33 cellular contexts compared by ENCODE assay signal in the genomic region with DNA sequence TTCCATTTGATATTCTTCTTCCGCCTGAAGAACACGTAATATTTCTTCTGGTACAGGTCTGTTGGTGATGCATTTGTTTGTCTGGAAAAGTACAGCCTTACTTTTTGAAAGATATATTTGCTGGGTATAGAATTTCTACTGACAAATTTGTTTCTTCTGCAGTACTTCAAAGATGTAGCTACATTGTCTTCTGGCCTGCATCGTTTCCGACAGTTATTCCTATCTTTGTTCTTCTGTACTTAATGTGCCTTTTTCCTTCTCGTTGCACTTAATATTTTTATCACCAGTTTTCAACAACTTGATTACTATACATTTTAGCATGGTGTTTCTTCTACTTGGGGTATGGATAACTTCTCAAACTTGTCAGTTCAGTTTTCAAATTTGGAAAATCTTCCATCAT. TPM values are rescaled to one million over a fixed set of nuclear protein-coding genes. Genes with fewer than 3 reads are reported as not detected.
"Had no signal": no experiment of that assay in that cellular context is flagged by ENCODE, and none has a peak within 500 bp of the region (broad histone marks: within the 10 kb centered on the region; RNA-seq: fewer than 3 reads in every experiment).

No MANE protein-coding gene starts in this region.

- H3K27ac ChIP-seq: adrenal gland, body of pancreas, brain microvascular endothelial cell, breast epithelium, VCaP had no signal

- H3K4me1 ChIP-seq: adrenal gland, body of pancreas, breast epithelium had no signal

- FAIRE-seq: colon, TTC549 had no signal

- H3K36me3 ChIP-seq: breast epithelium had no signal

- H3K27me3 ChIP-seq: adrenal gland, body of pancreas, brain microvascular endothelial cell, breast epithelium had no signal

- DNase-seq: activated B cell treated with CpG ODN at 0.5 μM for 24 hours; activated CD4-positive, alpha-beta memory T cell treated with anti-CD3 and anti-CD28 coated beads for 36 hours; activated CD4-positive, alpha-beta T cell treated with anti-CD3 and anti-CD28 coated beads for 4 hours; activated CD4-positive, alpha-beta T cell treated with anti-CD3 and anti-CD28 coated beads, Interleukin-2, amount 10 ng/mL, durations not matched to agents 24 days and 14 days; activated CD4-positive, alpha-beta T cell treated with anti-CD3 and anti-CD28 coated beads, Interleukin-2, amount 50 U/mL, for 1 hour; activated CD4-positive, alpha-beta T cell treated with anti-CD3 and anti-CD28 coated beads, Interleukin-2, amount 50 U/mL, for 4 hours; activated CD4-positive, CD25-positive, alpha-beta regulatory T cell treated with anti-CD3 and anti-CD28 coated beads, Interleukin-2, amount 50 U/mL, for 72 hours; activated CD8-positive, alpha-beta memory T cell treated with anti-CD3 and anti-CD28 coated beads, Interleukin-2, amount 50 U/mL, for 4 hours; activated CD8-positive, alpha-beta T cell treated with anti-CD3 and anti-CD28 coated beads for 36 hours; activated effector memory CD4-positive, alpha-beta T cell treated with anti-CD3 and anti-CD28 coated beads, Interleukin-2, amount 50 U/mL, for 16 hours; activated gamma-delta T cell treated with Interleukin-2 at 50 U/mL for 16 hours; activated naive CD4-positive, alpha-beta T cell; activated naive CD4-positive, alpha-beta T cell treated with anti-CD3 and anti-CD28 coated beads for 36 hours; activated naive CD4-positive, alpha-beta T cell treated with anti-CD3 and anti-CD28 coated beads, Interleukin-2, amount 50 U/mL, for 16 hours; activated naive CD8-positive, alpha-beta T cell treated with anti-CD3 and anti-CD28 coated beads for 36 hours; activated T-cell treated with anti-CD3 and anti-CD28 coated beads for 4 hours; activated T-cell treated with anti-CD3 and anti-CD28 coated beads, Interleukin-2, amount 50 U/mL, for 1 hour; activated T-cell treated with anti-CD3 and anti-CD28 coated beads, Interleukin-2, amount 50 U/mL, for 4 hours; activated T-cell treated with anti-CD3 and anti-CD28 coated beads, Interleukin-2, amount 50 U/mL, for 72 hours; adrenal gland; amniotic stem cell; aorta; body of pancreas; brain microvascular endothelial cell; T-helper 2 cell; T-helper 9 cell had no signal

- H3K4me3 ChIP-seq: adrenal gland, body of pancreas, breast epithelium had no signal

- ATAC-seq: activated CD8-positive, alpha-beta T cell treated with anti-CD3 and anti-CD28 coated beads for 36 hours; activated naive CD4-positive, alpha-beta T cell treated with anti-CD3 and anti-CD28 coated beads, Interleukin-2, amount 50 U/mL, for 72 hours; activated T-cell treated with anti-CD3 and anti-CD28 coated beads, Interleukin-2, amount 50 U/mL, for 4 hours; activated T-cell treated with anti-CD3 and anti-CD28 coated beads, Interleukin-2, amount 50 U/mL, for 72 hours; activated T-helper 17 cell treated with anti-CD3 and anti-CD28 coated beads, Interleukin-2, amount 50 U/mL, for 72 hours; body of pancreas had no signal

- H3K9me3 ChIP-seq: body of pancreas, breast epithelium had no signal

RNA-seq across cellular contexts. Expression of gene COL2A1, which starts 54.5 kb away (rescaled TPM):
- total RNA-seq: activated B cell treated with CpG ODN at 0.5 μM for 24 hours; activated CD4-positive, alpha-beta memory T cell treated with anti-CD3 and anti-CD28 coated beads for 36 hours; activated CD8-positive, alpha-beta memory T cell treated with anti-CD3 and anti-CD28 coated beads for 36 hours; activated naive CD4-positive, alpha-beta T cell treated with anti-CD3 and anti-CD28 coated beads for 36 hours; activated naive CD4-positive, alpha-beta T cell treated with anti-CD3 and anti-CD28 coated beads, Interleukin-2, amount 50 U/mL, for 72 hours; activated T-helper 17 cell treated with anti-CD3 and anti-CD28 coated beads, Interleukin-2, amount 50 U/mL, for 72 hours; aorta; body of pancreas had no signal
- polyA plus RNA-seq: aorta had no signal
